28 cellular contexts compared by ENCODE assay signal in genomic region chr2:78718031-78718430, GRCh38.
DNase-seq lines count a peak whose midpoint lies in the region; ATAC-seq, FAIRE-seq and TF ChIP-seq lines count a peak whose summit lies in the region.
"Had no signal": no experiment of that assay in that cellular context is flagged by ENCODE, and none has a peak within 500 bp of the region (broad histone marks: within the 10 kb centered on the region; RNA-seq: fewer than 3 reads in every experiment).

No MANE protein-coding gene starts in this region.

- H2BK5ac ChIP-seq in mesendoderm (ENCODE audit: low read length) = no peak overlapping the region

- no peak overlapping the region for H4K8ac ChIP-seq in mesendoderm (ENCODE audit: low read depth, low read length)

- H4K5ac ChIP-seq in mesendoderm (ENCODE audit: low read length) = no peak overlapping the region

- FAIRE-seq in urothelium cell line (lab: Jason Lieb, UNC) = no peak
- FAIRE-seq: GM12891, GM19239 had no signal

- no peaks in the 10 kb centered on the region for H3K79me1 ChIP-seq in mesendoderm (ENCODE audit: low read length)

- no peak overlapping the region for H3K4me2 ChIP-seq in mesendoderm (ENCODE audit: low read length)
- H3K4me2 ChIP-seq: KMS-11 had no signal

- peak overlapping the region; percentile 55 for H3K27ac Mint-ChIP-seq in chondrocyte (ENCODE audit: unreplicated experiment)
- H3K27ac Mint-ChIP-seq in activated naive CD8-positive, alpha-beta T cell treated with anti-CD3 and anti-CD28 coated beads, Interleukin-2, amount 50 U/mL, for 24 hours = no peak overlapping the region
- H3K27ac Mint-ChIP-seq: CD14-positive monocyte; CD8-positive, alpha-beta memory T cell; IgD-negative memory B cell had no signal

- H3K4me1 ChIP-seq in mesendoderm (ENCODE audit: control insufficient read depth, low read depth, low read length) = no peaks in the 10 kb centered on the region
- H3K4me1 ChIP-seq: BE2C, Peyer's patch had no signal

- H2BK120ac ChIP-seq in mesendoderm (ENCODE audit: low read depth, low read length) = peak overlapping the region; percentile 92

- peaks cover 20% of the 10 kb centered on the region for H3K4me1 Mint-ChIP-seq in chondrocyte (ENCODE audit: low read depth)
- no peaks in the 10 kb centered on the region for H3K4me1 Mint-ChIP-seq in activated naive CD8-positive, alpha-beta T cell treated with anti-CD3 and anti-CD28 coated beads, Interleukin-2, amount 50 U/mL, for 24 hours
- H3K4me1 Mint-ChIP-seq in activated T-cell treated with anti-CD3 and anti-CD28 coated beads, Interleukin-2, amount 50 U/mL, for 4 hours (ENCODE audit: low read depth) = no peaks in the 10 kb centered on the region
- H3K4me1 Mint-ChIP-seq: CD14-positive monocyte; CD8-positive, alpha-beta memory T cell; IgD-negative memory B cell had no signal

- no peak for ATAC-seq in activated naive CD8-positive, alpha-beta T cell treated with anti-CD3 and anti-CD28 coated beads, Interleukin-2, amount 50 U/mL, for 24 hours
- no peak for ATAC-seq in activated T-cell treated with anti-CD3 and anti-CD28 coated beads, Interleukin-2, amount 50 U/mL, for 4 hours
- no peak for ATAC-seq in HG02973 (IDR thresholded peaks at IDR 0.05; ENCODE audit: unreplicated experiment)

- no peak overlapping the region for H3K4me3 Mint-ChIP-seq in chondrocyte (ENCODE audit: unreplicated experiment)
- H3K4me3 Mint-ChIP-seq in activated naive CD8-positive, alpha-beta T cell treated with anti-CD3 and anti-CD28 coated beads, Interleukin-2, amount 50 U/mL, for 24 hours = no peak overlapping the region
- H3K4me3 Mint-ChIP-seq in activated T-cell treated with anti-CD3 and anti-CD28 coated beads, Interleukin-2, amount 50 U/mL, for 4 hours = no peak overlapping the region
- H3K4me3 Mint-ChIP-seq: CD14-positive monocyte; CD8-positive, alpha-beta memory T cell; IgD-negative memory B cell had no signal

- no peaks in the 10 kb centered on the region for H3K27me3 Mint-ChIP-seq in chondrocyte (ENCODE audit: low read depth)
- no peaks in the 10 kb centered on the region for H3K27me3 Mint-ChIP-seq in activated naive CD8-positive, alpha-beta T cell treated with anti-CD3 and anti-CD28 coated beads, Interleukin-2, amount 50 U/mL, for 24 hours
- H3K27me3 Mint-ChIP-seq in activated T-cell treated with anti-CD3 and anti-CD28 coated beads, Interleukin-2, amount 50 U/mL, for 4 hours (ENCODE audit: low read depth) = no peaks in the 10 kb centered on the region
- H3K27me3 Mint-ChIP-seq: CD8-positive, alpha-beta memory T cell; IgD-negative memory B cell had no signal

- no peaks in the 10 kb centered on the region for H3K36me3 Mint-ChIP-seq in chondrocyte (ENCODE audit: low read depth)
- H3K36me3 Mint-ChIP-seq in activated naive CD8-positive, alpha-beta T cell treated with anti-CD3 and anti-CD28 coated beads, Interleukin-2, amount 50 U/mL, for 24 hours (ENCODE audit: low read depth) = no peaks in the 10 kb centered on the region
- H3K36me3 Mint-ChIP-seq in activated T-cell treated with anti-CD3 and anti-CD28 coated beads, Interleukin-2, amount 50 U/mL, for 4 hours (ENCODE audit: insufficient read depth) = no peaks in the 10 kb centered on the region
- H3K36me3 Mint-ChIP-seq: CD14-positive monocyte; CD8-positive, alpha-beta memory T cell; IgD-negative memory B cell had no signal

- no peaks in the 10 kb centered on the region for H3K79me2 ChIP-seq in mesendoderm (ENCODE audit: control insufficient read depth, insufficient read depth, low read length)

- H3K27me3 ChIP-seq in mesendoderm (ENCODE audit: insufficient read depth, low read length, poor library complexity) = no peaks in the 10 kb centered on the region
- H3K27me3 ChIP-seq: BE2C, Peyer's patch had no signal

- no peak overlapping the region for H3K23ac ChIP-seq in mesendoderm (ENCODE audit: low read length)

- H3K4ac ChIP-seq in mesendoderm (ENCODE audit: low read depth, low read length) = no peak overlapping the region

- H3K36me3 ChIP-seq in mesendoderm (ENCODE audit: control insufficient read depth, insufficient read depth, low read length) = no peaks in the 10 kb centered on the region
- H3K36me3 ChIP-seq: BE2C, Peyer's patch had no signal

- H3K9ac ChIP-seq in mesendoderm (ENCODE audit: low read length) = no peak overlapping the region
- H3K9ac ChIP-seq: KMS-11 had no signal

- H3K56ac ChIP-seq in mesendoderm (ENCODE audit: low read length) = no peak overlapping the region

- H2BK15ac ChIP-seq in mesendoderm (replicated peaks; ENCODE audit: low read depth) = no peak overlapping the region

- no peak overlapping the region for H3K4me3 ChIP-seq in mesendoderm (ENCODE audit: low read length)
- H3K4me3 ChIP-seq: Peyer's patch had no signal

- no peak overlapping the region for H3K18ac ChIP-seq in mesendoderm (ENCODE audit: low read length)

- H3K9me3 Mint-ChIP-seq in chondrocyte (ENCODE audit: low read depth) = no peaks in the 10 kb centered on the region
- peaks cover 5% of the 10 kb centered on the region for H3K9me3 Mint-ChIP-seq in activated naive CD8-positive, alpha-beta T cell treated with anti-CD3 and anti-CD28 coated beads, Interleukin-2, amount 50 U/mL, for 24 hours
- peaks cover 18% of the 10 kb centered on the region for H3K9me3 Mint-ChIP-seq in activated T-cell treated with anti-CD3 and anti-CD28 coated beads, Interleukin-2, amount 50 U/mL, for 4 hours
- H3K9me3 Mint-ChIP-seq: CD14-positive monocyte had no signal

- H2AK5ac ChIP-seq in mesendoderm (ENCODE audit: low read length) = no peak overlapping the region

- WGBS in mesendoderm (ENCODE audit: extremely low coverage, insufficient coverage, low lambda C conversion rate) = no CpG with 5 or more reads among the region's 1 CpG

- H3K27ac ChIP-seq in mesendoderm (ENCODE audit: low read depth, low read length) = no peak overlapping the region
- H3K27ac ChIP-seq: KMS-11, Peyer's patch had no signal

- DNase-seq in OCI-M1 (lab: John Stamatoyannopoulos, UW) = peak; percentile 9
- DNase-seq in chondrocyte (ENCODE audit: low spot score) = no peak
- peak; percentile 78 for DNase-seq in mesendoderm
- DNase-seq in urothelium cell line (ENCODE audit: low spot score) = peak; percentile 11
- DNase-seq in activated naive CD8-positive, alpha-beta T cell treated with anti-CD3 and anti-CD28 coated beads, Interleukin-2, amount 50 U/mL, for 24 hours = no peak
- DNase-seq in activated T-cell treated with anti-CD3 and anti-CD28 coated beads, Interleukin-2, amount 50 U/mL, for 4 hours = no peak
- DNase-seq: BE2C; CD8-positive, alpha-beta memory T cell; DMS 273 treated with DMSO at 0.1 percent for 48 hours; DMS79 treated with DMSO at 0.1 percent for 48 hours; GF-D8; H7; MM.1S; NCI-H1417; NCI-H1694; NCI-H2029 treated with DMSO at 0.1 percent for 48 hours; NCI-H446 treated with DMSO at 0.1 percent for 48 hours; NCI-H526; NCI-H82; NK-92 treated with Interleukin-12 subunit alpha and Interleukin-12 subunit beta, amount 100 ng/mL, for 24 hours; Peyer's patch; SHP77 treated with DMSO at 0.1 percent for 48 hours had no signal

- TF ChIP-seq CTCF in chondrocyte (IDR thresholded peaks at IDR 0.05) = no peak

Comparison
In these comparisons a context has a peak if more than half of its experiments do, and no peak if none do; other contexts are left out.
1. DNase-seq: peak in OCI-M1 (single experiment), mesendoderm (single experiment) and urothelium cell line (single experiment); none in chondrocyte (single experiment), activated naive CD8-positive, alpha-beta T cell treated with anti-CD3 and anti-CD28 coated beads, Interleukin-2, amount 50 U/mL, for 24 hours (single experiment) and activated T-cell treated with anti-CD3 and anti-CD28 coated beads, Interleukin-2, amount 50 U/mL, for 4 hours (single experiment).